In the genomic region with DNA sequence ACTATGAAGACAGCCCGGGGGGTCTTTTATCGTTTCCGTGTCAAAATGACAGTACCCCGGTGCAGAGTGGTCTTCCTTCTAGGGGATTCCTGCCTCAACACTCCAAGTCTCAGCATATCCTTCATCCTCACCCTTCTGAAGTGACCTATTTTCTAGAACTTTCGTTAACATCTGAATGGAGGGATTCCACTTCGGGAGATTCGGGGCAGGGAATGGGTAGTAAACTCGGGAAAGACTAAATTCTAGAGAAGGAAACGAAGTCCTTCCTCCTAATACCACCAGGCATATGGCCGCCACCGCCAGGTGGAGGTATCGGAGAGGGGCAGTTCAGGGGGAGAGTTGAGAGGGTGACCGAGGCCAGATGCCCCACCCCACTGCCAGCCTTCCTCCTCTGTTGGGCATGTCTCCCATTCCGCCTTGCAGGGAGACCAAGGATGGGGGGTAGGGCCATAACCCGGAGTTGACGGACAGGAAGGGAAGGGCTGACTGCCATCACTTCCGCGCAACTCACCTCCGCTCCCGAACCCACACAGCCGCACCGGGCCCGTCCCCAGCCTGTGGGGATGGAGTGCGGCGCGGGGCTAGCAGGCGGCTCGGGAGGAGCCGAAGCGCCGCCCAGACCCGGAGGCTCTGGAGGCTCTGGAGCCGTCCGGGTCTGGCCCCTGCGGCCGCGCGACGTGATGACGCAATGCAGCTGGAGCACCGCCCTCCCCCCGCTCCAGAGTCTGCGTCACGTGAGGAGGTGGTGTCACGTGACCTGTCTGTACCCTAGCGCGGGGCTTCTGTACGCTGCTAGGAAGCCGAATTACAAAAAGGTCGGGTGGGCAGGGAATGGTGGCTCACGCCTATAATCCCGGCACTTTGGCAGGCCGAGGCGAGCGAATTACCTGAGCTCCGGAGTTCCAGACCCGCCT, we compare ENCODE assay signal across 8 cellular contexts.
DNase-seq lines count a peak whose midpoint lies in the region; ATAC-seq and TF ChIP-seq lines count a peak whose summit lies in the region.

A gene (minus strand): TSS at position 657 of the 914 bp plus-strand sequence. CDS start 2,072 bp downstream, outside the sequence.

- H3K36me3 Mint-ChIP-seq in activated naive CD4-positive, alpha-beta T cell treated with anti-CD3 and anti-CD28 coated beads, Interleukin-2, amount 10 ng/mL, durations not matched to agents 7 days and 5 days, result peaks cover 9% of the 10 kb centered on the region

- TF ChIP-seq POLR2A in NB4 (IDR thresholded peaks at IDR 0.05; ENCODE audit: extremely low read depth, insufficient read length), result peak; percentile 91

- peak within 1 kb of the TSS; percentile 96 for H3K27ac Mint-ChIP-seq in activated naive CD4-positive, alpha-beta T cell treated with anti-CD3 and anti-CD28 coated beads, Interleukin-2, amount 10 ng/mL, durations not matched to agents 7 days and 5 days

- CTCF ChIA-PET in activated naive CD4-positive, alpha-beta T cell treated with anti-CD3 and anti-CD28 coated beads, Interleukin-2, amount 10 ng/mL, durations not matched to agents 7 days and 5 days (lab: Charles Lee), result interaction anchor here (0.6 to 1.0 kb wide), 4 partner anchors 12 to 353 kb away, joined by 3 to 8 read pairs (median 3); no protein-coding TSS in a partner anchor

- H3K4me3 ChIP-seq in GM08714 (ENCODE audit: low read length), result peak within 1 kb of the TSS; percentile 76
- H3K4me3 ChIP-seq in NB4 (ENCODE audit: low read depth, low read length), result peak within 1 kb of the TSS; percentile 94
- peak within 1 kb of the TSS; percentile 90 for H3K4me3 ChIP-seq in SK-N-MC

- H3K27me3 Mint-ChIP-seq in activated naive CD4-positive, alpha-beta T cell treated with anti-CD3 and anti-CD28 coated beads, Interleukin-2, amount 10 ng/mL, durations not matched to agents 7 days and 5 days, result peaks cover 7% of the 10 kb centered on the region

- ATAC-seq in HG02571 (IDR thresholded peaks at IDR 0.05; ENCODE audit: unreplicated experiment), result peak; percentile 88

- H3K9me3 ChIP-seq in SK-N-MC (ENCODE audit: low read depth, low read length), result no peaks in the 10 kb centered on the region

- H3K27ac ChIP-seq in SK-N-MC, result peak within 1 kb of the TSS; percentile 64; the same call in 1 of the 2 replicates

- TF ChIP-seq CTCF in NB4 (IDR thresholded peaks at IDR 0.05; ENCODE audit: low read depth, low read length), result peak; percentile 45

- DNase-seq in NB4 (ENCODE audit: low read depth), result peak; percentile 98
- DNase-seq in SK-N-MC (ENCODE audit: low read depth, low spot score), result peak; percentile 66
- peak; percentile 96 for DNase-seq in activated naive CD4-positive, alpha-beta T cell treated with anti-CD3 and anti-CD28 coated beads, Interleukin-2, amount 10 ng/mL, durations not matched to agents 7 days and 5 days
- peak; percentile 96 for DNase-seq in germinal center (ENCODE audit: low spot score)
- peak; percentile 73 for DNase-seq in non-pigmented ciliary epithelial cell (ENCODE audit: low read depth)
- DNase-seq in superior temporal gyrus (ENCODE audit: extremely low spot score), result peak; percentile 97

- H3K9ac ChIP-seq in SK-N-MC (ENCODE audit: insufficient read length), result peak within 1 kb of the TSS; percentile 70

- H3K9me3 Mint-ChIP-seq in activated naive CD4-positive, alpha-beta T cell treated with anti-CD3 and anti-CD28 coated beads, Interleukin-2, amount 10 ng/mL, durations not matched to agents 7 days and 5 days, result no peaks in the 10 kb centered on the region

- H3K4me1 Mint-ChIP-seq in activated naive CD4-positive, alpha-beta T cell treated with anti-CD3 and anti-CD28 coated beads, Interleukin-2, amount 10 ng/mL, durations not matched to agents 7 days and 5 days, result peaks cover 28% of the 10 kb centered on the region

- peak within 1 kb of the TSS; percentile 90 for H3K4me3 Mint-ChIP-seq in activated naive CD4-positive, alpha-beta T cell treated with anti-CD3 and anti-CD28 coated beads, Interleukin-2, amount 10 ng/mL, durations not matched to agents 7 days and 5 days

- H3K36me3 ChIP-seq in SK-N-MC (ENCODE audit: insufficient read depth, low read length), result peaks cover 19% of the 10 kb centered on the region

Comparison
In these comparisons a context has a peak if more than half of its experiments do, and no peak if none do; other contexts are left out.
1. Peak in every context shown above with its lines: DNase-seq, ATAC-seq, H3K4me3 ChIP-seq and H3K27ac ChIP-seq.